Comparison of ENCODE assay signal across 11 cellular contexts in the genomic region with DNA sequence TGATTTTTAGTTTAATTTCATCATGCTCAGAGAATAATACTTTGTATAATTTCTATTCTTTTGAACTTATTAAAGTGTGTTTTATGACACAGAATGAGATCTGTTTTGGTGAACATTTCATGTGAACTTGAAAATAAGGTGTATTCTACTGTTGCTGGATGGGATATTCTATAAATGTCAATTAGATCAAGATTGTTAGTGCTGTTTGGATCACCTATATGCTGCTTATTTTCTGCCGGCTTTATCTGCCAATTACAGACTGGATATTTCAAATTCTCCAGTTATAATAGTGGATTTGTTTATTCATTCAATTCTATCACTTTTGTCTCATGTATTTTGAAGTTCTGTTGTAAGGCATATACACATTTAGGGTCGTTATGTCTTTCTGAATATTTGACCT.
"Had no signal": no experiment of that assay in that cellular context is flagged by ENCODE, and none has a peak within 500 bp of the region (broad histone marks: within the 10 kb centered on the region; RNA-seq: fewer than 3 reads in every experiment).

No MANE protein-coding gene starts in this region.

- H3K4me3 ChIP-seq: GM23248, GM23338, HAP-1 had no signal

- H3K4me3 Mint-ChIP-seq: GM23338, H9, HFFc6 had no signal

- H3K9me3 ChIP-seq: HAP-1 had no signal

- FAIRE-seq: H1, H54 had no signal

- H3K4me2 ChIP-seq: GM23338 had no signal

- H3K9ac ChIP-seq: GM23248 had no signal

- H3K4me1 ChIP-seq: HAP-1 had no signal

- H3K27ac Mint-ChIP-seq: GM23338, H9, HFFc6 had no signal

- H2AFZ ChIP-seq: GM23248, GM23338 had no signal

- H3K36me3 ChIP-seq: HAP-1 had no signal

- ATAC-seq: GM23338, HCT116 had no signal

- DNase-seq: GM23248, GOT3, H7, H9, HCEC 1CT, HFFc6 had no signal

- H3K27ac ChIP-seq: GM23248 had no signal
